In the genomic region with DNA sequence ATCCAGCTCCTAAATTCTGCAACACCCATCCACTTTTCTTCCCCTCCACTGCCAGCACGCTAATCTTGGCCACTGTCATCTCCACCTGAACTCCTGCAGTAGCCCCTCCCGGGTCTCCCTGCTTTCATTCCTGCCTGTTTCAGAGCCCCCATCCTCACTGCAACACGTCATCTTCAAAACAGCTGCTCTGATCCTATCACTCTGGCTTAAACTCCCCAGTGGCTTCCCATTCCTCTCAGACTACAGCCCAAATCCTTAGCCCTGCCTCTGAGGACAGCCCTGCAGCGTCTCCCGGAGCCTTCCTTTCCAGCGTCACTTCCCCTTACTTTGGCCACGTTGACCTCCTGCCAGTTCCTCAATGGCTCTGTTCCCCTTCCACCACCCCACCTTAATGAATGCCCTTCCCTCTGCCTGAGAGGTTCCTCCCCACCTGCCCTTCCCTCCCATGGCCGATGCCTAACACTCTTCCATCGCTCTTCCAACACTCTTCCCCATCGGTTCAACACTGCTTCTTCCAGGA, we compare ENCODE assay signal across 2 cellular contexts.
TF ChIP-seq lines count a peak whose summit lies in the region.

No MANE protein-coding gene starts in this region.

TF ChIP-seq in liver, 16 proteins besides CTCF, POLR2A, EP300 and RAD21:
- TF ChIP-seq MAX (IDR thresholded peaks at IDR 0.05) (no peak), YY1 (IDR thresholded peaks at IDR 0.05) (no peak), TAF1 (conservative IDR thresholded peaks at IDR 0.05) (no peak), HNF4A (conservative IDR thresholded peaks at IDR 0.05) (no peak)

TF ChIP-seq in HepG2, 621 proteins besides CTCF, POLR2A, EP300 and RAD21:
- TF ChIP-seq MAZ (IDR thresholded peaks at IDR 0.05; ENCODE audit: borderline replicate concordance, low read depth, low read length) (no peak), MAZ (CRISPR knock-in tag; IDR thresholded peaks at IDR 0.05; ENCODE audit: low read depth) (no peak), SIX4 (CRISPR knock-in tag; IDR thresholded peaks at IDR 0.05) (no peak), CBX2 (IDR thresholded peaks at IDR 0.05; ENCODE audit: low read depth, low read length) (no peak), CBX2 (CRISPR knock-in tag; IDR thresholded peaks at IDR 0.05; ENCODE audit: low read depth) (no peak), ZNF788 (CRISPR knock-in tag; IDR thresholded peaks at IDR 0.05; ENCODE audit: borderline replicate concordance) (no peak), RELA (CRISPR knock-in tag; IDR thresholded peaks at IDR 0.05) (no peak), SALL1 (CRISPR knock-in tag; IDR thresholded peaks at IDR 0.05) (no peak), MYNN (CRISPR knock-in tag; IDR thresholded peaks at IDR 0.05; ENCODE audit: low read depth) (no peak), SMARCC2 (IDR thresholded peaks at IDR 0.05) (no peak), SNAPC2 (CRISPR knock-in tag; IDR thresholded peaks at IDR 0.05) (no peak)
- TF ChIP-seq, protein P1, sequence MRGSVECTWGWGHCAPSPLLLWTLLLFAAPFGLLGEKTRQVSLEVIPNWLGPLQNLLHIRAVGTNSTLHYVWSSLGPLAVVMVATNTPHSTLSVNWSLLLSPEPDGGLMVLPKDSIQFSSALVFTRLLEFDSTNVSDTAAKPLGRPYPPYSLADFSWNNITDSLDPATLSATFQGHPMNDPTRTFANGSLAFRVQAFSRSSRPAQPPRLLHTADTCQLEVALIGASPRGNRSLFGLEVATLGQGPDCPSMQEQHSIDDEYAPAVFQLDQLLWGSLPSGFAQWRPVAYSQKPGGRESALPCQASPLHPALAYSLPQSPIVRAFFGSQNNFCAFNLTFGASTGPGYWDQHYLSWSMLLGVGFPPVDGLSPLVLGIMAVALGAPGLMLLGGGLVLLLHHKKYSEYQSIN (CRISPR knock-in tag; IDR thresholded peaks at IDR 0.05; ENCODE audit: borderline replicate concordance), result no peak
